In the genomic region with DNA sequence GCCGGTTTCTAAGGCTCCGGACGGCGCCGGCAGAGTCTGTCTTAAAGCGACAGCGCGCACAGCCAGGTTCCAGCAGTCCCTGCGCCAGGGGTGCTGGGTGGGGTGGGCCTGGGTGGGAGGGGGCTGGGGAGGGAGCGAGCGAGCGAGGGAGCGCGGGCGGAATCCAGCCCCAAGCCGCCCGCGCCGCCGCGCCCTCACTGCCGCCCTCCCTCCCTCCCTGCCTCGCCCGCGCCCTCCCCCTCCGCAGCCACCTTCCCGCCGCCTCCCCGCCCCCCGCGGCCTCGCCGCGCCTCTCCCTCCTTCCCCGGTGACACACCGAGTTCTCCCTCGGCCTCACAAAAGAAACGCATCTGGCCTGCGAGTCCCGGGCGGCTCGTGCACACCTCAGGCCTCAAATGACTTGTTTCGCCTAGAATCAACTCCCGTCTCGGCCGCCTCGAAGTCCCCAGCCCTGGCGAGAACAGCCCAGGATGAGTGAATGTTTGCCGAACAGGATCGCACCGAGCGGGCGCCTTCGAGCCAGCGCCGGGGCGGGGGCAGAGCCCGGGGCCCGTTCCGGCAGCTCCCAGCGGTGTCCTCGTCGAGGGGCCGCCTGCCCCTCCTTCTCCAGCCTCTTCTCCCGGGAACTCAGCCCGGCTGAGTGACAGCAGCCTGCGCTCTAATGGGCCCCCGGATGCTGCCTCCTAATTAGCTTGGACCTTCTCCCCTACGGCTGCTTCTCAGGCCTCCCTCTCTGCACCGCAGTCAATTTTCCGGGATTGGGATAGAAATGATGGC, we compare ENCODE assay signal across 8 cellular contexts. TPM values are rescaled to one million over a fixed set of nuclear protein-coding genes. Genes with fewer than 3 reads are reported as not detected.
DNase-seq lines count a peak whose midpoint lies in the region.

A gene (minus strand): TSS at position 43 of the 777 bp plus-strand sequence. CDS start 347 bp downstream, outside the sequence.

- H3K4me3 Mint-ChIP-seq in activated naive CD8-positive, alpha-beta T cell treated with anti-CD3 and anti-CD28 coated beads for 36 hours = peak within 1 kb of the TSS; percentile 81

- H3K36me3 Mint-ChIP-seq in activated naive CD8-positive, alpha-beta T cell treated with anti-CD3 and anti-CD28 coated beads for 36 hours = peaks cover 2% of the 10 kb centered on the region

- H3K36me3 ChIP-seq in iPS-18a (ENCODE audit: control insufficient read depth, low read depth, low read length) = no peaks in the 10 kb centered on the region

- peaks cover 99% of the 10 kb centered on the region for H3K27me3 ChIP-seq in iPS-18a (ENCODE audit: control insufficient read depth, insufficient read depth, low read length)

- peak; percentile 85 for DNase-seq in AG08396 (ENCODE audit: low spot score)
- peak; percentile 77 for DNase-seq in H4 (ENCODE audit: low spot score)
- peak; percentile 55 for DNase-seq in NCI-H526 treated with DMSO at 0.1 percent for 48 hours (lab: John Stamatoyannopoulos, UW)
- DNase-seq in activated naive CD8-positive, alpha-beta T cell treated with anti-CD3 and anti-CD28 coated beads for 36 hours = peak; percentile 39
- peak; percentile 31 to 57 for DNase-seq in stimulated activated CD4-positive, alpha-beta T cell treated with anti-CD3 and anti-CD28 coated beads, Interleukin-2, amount 100 ng/mL, for 24 hours
- DNase-seq in effector CD4-positive, alpha-beta T cell = no peak
- no peak for DNase-seq in occipital lobe (lab: John Stamatoyannopoulos, UW)

- H3K9me3 ChIP-seq in iPS-18a (ENCODE audit: control insufficient read depth, low read depth, low read length) = no peaks in the 10 kb centered on the region

- peaks cover 5% of the 10 kb centered on the region for H3K4me1 ChIP-seq in iPS-18a (ENCODE audit: control insufficient read depth, low read depth, low read length)

- H3K4me3 ChIP-seq in iPS-18a (ENCODE audit: low read length) = peak within 1 kb of the TSS; percentile 31

- H3K9me3 Mint-ChIP-seq in activated naive CD8-positive, alpha-beta T cell treated with anti-CD3 and anti-CD28 coated beads for 36 hours = peaks cover 4% of the 10 kb centered on the region

- no peak within 1 kb of the TSS for H3K27ac ChIP-seq in iPS-18a (ENCODE audit: low read length)

- H3K4me1 Mint-ChIP-seq in activated naive CD8-positive, alpha-beta T cell treated with anti-CD3 and anti-CD28 coated beads for 36 hours = peaks cover 35% of the 10 kb centered on the region

- peak within 1 kb of the TSS; percentile 26 for H3K27ac Mint-ChIP-seq in activated naive CD8-positive, alpha-beta T cell treated with anti-CD3 and anti-CD28 coated beads for 36 hours

- H3K9ac ChIP-seq in iPS-18a (ENCODE audit: low read length) = no peak within 1 kb of the TSS

- H3K27me3 Mint-ChIP-seq in activated naive CD8-positive, alpha-beta T cell treated with anti-CD3 and anti-CD28 coated beads for 36 hours = peaks cover 88% of the 10 kb centered on the region

RNA-seq across cellular contexts. Expression of the gene that starts here (rescaled TPM):
- 27.0 and 32.6 TPM in 2 replicates for total RNA-seq in H4 (2014; rRNA removed; shearing (Covaris generic))
- total RNA-seq in activated naive CD8-positive, alpha-beta T cell treated with anti-CD3 and anti-CD28 coated beads for 36 hours = not detected
- total RNA-seq in occipital lobe = not detected

Comparison
In these comparisons a context has a peak if more than half of its experiments do, and no peak if none do; other contexts are left out.
1. RNA of the gene that starts here (total RNA-seq): 27.0 to 32.6 TPM in H4; not detected in activated naive CD8-positive, alpha-beta T cell treated with anti-CD3 and anti-CD28 coated beads for 36 hours and not detected in occipital lobe (single experiment); every median in the first group is over 10 times any median in the second.
2. Peak in DNase-seq in activated naive CD8-positive, alpha-beta T cell treated with anti-CD3 and anti-CD28 coated beads for 36 hours; RNA of the gene not detected or under 1 TPM.
3. DNase-seq: peak in AG08396 (single experiment), H4 (single experiment), NCI-H526 treated with DMSO at 0.1 percent for 48 hours (single experiment) and stimulated activated CD4-positive, alpha-beta T cell treated with anti-CD3 and anti-CD28 coated beads, Interleukin-2, amount 100 ng/mL, for 24 hours (2 of 2); none in effector CD4-positive, alpha-beta T cell (single experiment) and occipital lobe (single experiment).